8 cellular contexts compared by ENCODE assay signal in the genomic region with DNA sequence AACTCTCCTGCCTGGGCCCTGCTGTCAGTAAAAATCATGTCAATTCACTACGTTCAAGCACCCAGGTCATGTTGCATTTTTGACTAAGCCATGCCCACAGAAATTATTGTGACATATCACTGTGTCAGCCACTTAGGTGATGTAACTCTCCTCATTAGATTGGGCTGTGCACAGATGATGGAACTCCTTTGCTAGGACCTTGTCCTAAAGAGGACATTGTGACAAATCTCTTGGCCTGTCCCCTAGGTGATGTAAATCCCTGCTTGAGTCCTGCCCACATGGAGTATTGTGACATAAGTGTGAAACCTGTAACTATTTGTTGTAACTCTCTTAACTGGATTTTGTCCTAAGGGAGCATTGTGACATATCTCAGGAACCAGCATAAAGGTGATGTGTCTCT.
"Had no signal": no experiment of that assay in that cellular context is flagged by ENCODE, and none has a peak within 500 bp of the region (broad histone marks: within the 10 kb centered on the region; RNA-seq: fewer than 3 reads in every experiment).

No MANE protein-coding gene starts in this region.

- H3K4me3 Mint-ChIP-seq: GM23338, H9, HFFc6 had no signal

- ATAC-seq: GM23338, HCT116 had no signal

- DNase-seq: GM23248, GOT3, H7, H9, HCEC 1CT, HFFc6 had no signal

- H3K27ac Mint-ChIP-seq: GM23338, H9, HFFc6 had no signal

- H3K9me3 Mint-ChIP-seq: H9, HFFc6 had no signal

- H3K27ac ChIP-seq: GM23248 had no signal

- H3K4me1 Mint-ChIP-seq: GM23338, H9 had no signal
